ENCODE assay signal across 10 cellular contexts in genomic region chr11:45646275-45646970, GRCh38. TPM values are rescaled to one million over a fixed set of nuclear protein-coding genes. Genes with fewer than 3 reads are reported as not detected.
DNase-seq lines count a peak whose midpoint lies in the region; ATAC-seq and TF ChIP-seq lines count a peak whose summit lies in the region.
"Had no signal": no experiment of that assay in that cellular context is flagged by ENCODE, and none has a peak within 500 bp of the region (broad histone marks: within the 10 kb centered on the region; RNA-seq: fewer than 3 reads in every experiment).

No MANE protein-coding gene starts in this region.

- peaks cover 2% of the 10 kb centered on the region for H3K4me1 Mint-ChIP-seq in activated CD4-positive, alpha-beta T cell treated with anti-CD3 and anti-CD28 coated beads for 36 hours

- H3K27me3 Mint-ChIP-seq in activated CD4-positive, alpha-beta T cell treated with anti-CD3 and anti-CD28 coated beads for 36 hours = peaks cover 16% of the 10 kb centered on the region

- peak; percentile 81 for ATAC-seq in activated CD4-positive, alpha-beta T cell treated with anti-CD3 and anti-CD28 coated beads for 36 hours

- peaks cover 17% of the 10 kb centered on the region for H3K27me3 ChIP-seq in osteoblast (ENCODE audit: insufficient read depth, low read length)
- H3K27me3 ChIP-seq: BLaER1 treated with 17β-estradiol and CSF1 and Interleukin-3, amounts not matched to agents 10 nM and 100 nM had no signal

- no peaks in the 10 kb centered on the region for H3K79me2 ChIP-seq in osteoblast (ENCODE audit: insufficient read depth, low read length)

- TF ChIP-seq CTCF in cardiac fibroblast (IDR thresholded peaks at IDR 0.05; ENCODE audit: low read depth, low read length) (no peak), osteoblast (IDR thresholded peaks at IDR 0.05; ENCODE audit: extremely low read depth, low read depth, low read length) (no peak)

- H3K4me3 ChIP-seq in cardiac fibroblast (replicated peaks in 1 of 2; ENCODE audit: low read depth in 2 of 2, low read length in 2 of 2) (no peak overlapping the region), osteoblast (ENCODE audit: insufficient read depth, low read length) (no peak overlapping the region)
- H3K4me3 ChIP-seq: BLaER1 treated with 17β-estradiol and CSF1 and Interleukin-3, amounts not matched to agents 10 nM and 100 nM; heart left ventricle had no signal

- H3K27ac ChIP-seq in osteoblast (ENCODE audit: low read depth, low read length) = no peak overlapping the region
- H3K27ac ChIP-seq: BLaER1 treated with 17β-estradiol and CSF1 and Interleukin-3, amounts not matched to agents 10 nM and 100 nM; heart left ventricle had no signal

- no peak overlapping the region for H3K4me3 Mint-ChIP-seq in activated CD4-positive, alpha-beta T cell treated with anti-CD3 and anti-CD28 coated beads for 36 hours

- H4K20me1 ChIP-seq in osteoblast (ENCODE audit: insufficient read depth, low read length) = no peaks in the 10 kb centered on the region
- H4K20me1 ChIP-seq: BLaER1 treated with 17β-estradiol and CSF1 and Interleukin-3, amounts not matched to agents 10 nM and 100 nM had no signal

- H3K4me2 ChIP-seq in osteoblast (ENCODE audit: insufficient read depth, low read length) = no peak overlapping the region

- no peak overlapping the region for H3K27ac Mint-ChIP-seq in activated CD4-positive, alpha-beta T cell treated with anti-CD3 and anti-CD28 coated beads for 36 hours

- DNase-seq in activated CD4-positive, alpha-beta T cell treated with anti-CD3 and anti-CD28 coated beads for 36 hours = no peak
- DNase-seq in activated CD4-positive, alpha-beta T cell treated with anti-CD3 and anti-CD28 coated beads for 4 hours = no peak
- DNase-seq in HT-29 (ENCODE audit: low spot score) = peak; percentile 38
- peak; percentile 46 to 58 for DNase-seq in cardiac fibroblast (ENCODE audit: low read depth in 2 of 2)
- peak; percentile 97 for DNase-seq in osteoblast (ENCODE audit: insufficient read length, low spot score, missing footprints)
- DNase-seq in cerebellar cortex (ENCODE audit: low spot score) = no peak
- no peak for DNase-seq in NCI-H2081 treated with DMSO at 0.1 percent for 48 hours (lab: John Stamatoyannopoulos, UW)
- no peak for DNase-seq in effector CD8-positive, alpha-beta T cell (lab: John Stamatoyannopoulos, UW)
- DNase-seq: heart left ventricle had no signal

- no peaks in the 10 kb centered on the region for H3K36me3 ChIP-seq in osteoblast (ENCODE audit: insufficient read depth, low read length)
- H3K36me3 ChIP-seq: BLaER1 treated with 17β-estradiol and CSF1 and Interleukin-3, amounts not matched to agents 10 nM and 100 nM had no signal

- POLR2A ChIA-PET in activated CD4-positive, alpha-beta T cell treated with anti-CD3 and anti-CD28 coated beads for 36 hours (lab: Charles Lee) = no interaction called here

- CTCF ChIA-PET in activated CD4-positive, alpha-beta T cell treated with anti-CD3 and anti-CD28 coated beads for 36 hours (lab: Charles Lee) = interaction anchor here (1.4 to 1.8 kb wide), 2 partner anchors 9 to 125 kb away, joined by 5 to 9 read pairs; no protein-coding TSS in a partner anchor

- peak overlapping the region; percentile 70 for H2AFZ ChIP-seq in osteoblast (ENCODE audit: low read length)

- H3K4me1 ChIP-seq in osteoblast (ENCODE audit: insufficient read depth, low read length) = no peaks in the 10 kb centered on the region

- H3K9me3 Mint-ChIP-seq in activated CD4-positive, alpha-beta T cell treated with anti-CD3 and anti-CD28 coated beads for 36 hours (ENCODE audit: low read depth) = no peaks in the 10 kb centered on the region

- H3K36me3 Mint-ChIP-seq in activated CD4-positive, alpha-beta T cell treated with anti-CD3 and anti-CD28 coated beads for 36 hours (ENCODE audit: low read depth) = no peaks in the 10 kb centered on the region

- intact Hi-C loops in activated CD4-positive, alpha-beta T cell treated with anti-CD3 and anti-CD28 coated beads for 36 hours (cut with DNase I, micrococcal nuclease) = no loop called here

- no peaks in the 10 kb centered on the region for H3K9me3 ChIP-seq in osteoblast (ENCODE audit: low read depth, low read length)
- H3K9me3 ChIP-seq: heart left ventricle had no signal

RNA-seq across cellular contexts. Expression of gene CHST1, which starts 19.0 kb away (rescaled TPM):
- under 1 TPM; 0.11 to 0.12 TPM for total RNA-seq in activated CD4-positive, alpha-beta T cell treated with anti-CD3 and anti-CD28 coated beads for 36 hours
- not detected in 2 replicates for total RNA-seq in HT-29 (2014; rRNA removed; shearing (Covaris generic))
- 1.1 and 1.5 TPM in 2 replicates for total RNA-seq in osteoblast

Comparison
In these comparisons a context has a peak if more than half of its experiments do, and no peak if none do; other contexts are left out.
1. DNase-seq: peak in HT-29 (single experiment), cardiac fibroblast (2 of 2) and osteoblast (single experiment); none in activated CD4-positive, alpha-beta T cell treated with anti-CD3 and anti-CD28 coated beads for 36 hours (single experiment), activated CD4-positive, alpha-beta T cell treated with anti-CD3 and anti-CD28 coated beads for 4 hours (0 of 2), cerebellar cortex (single experiment), NCI-H2081 treated with DMSO at 0.1 percent for 48 hours (single experiment) and effector CD8-positive, alpha-beta T cell (single experiment).